Comparison of ENCODE assay signal across 9 cellular contexts in the genomic region with DNA sequence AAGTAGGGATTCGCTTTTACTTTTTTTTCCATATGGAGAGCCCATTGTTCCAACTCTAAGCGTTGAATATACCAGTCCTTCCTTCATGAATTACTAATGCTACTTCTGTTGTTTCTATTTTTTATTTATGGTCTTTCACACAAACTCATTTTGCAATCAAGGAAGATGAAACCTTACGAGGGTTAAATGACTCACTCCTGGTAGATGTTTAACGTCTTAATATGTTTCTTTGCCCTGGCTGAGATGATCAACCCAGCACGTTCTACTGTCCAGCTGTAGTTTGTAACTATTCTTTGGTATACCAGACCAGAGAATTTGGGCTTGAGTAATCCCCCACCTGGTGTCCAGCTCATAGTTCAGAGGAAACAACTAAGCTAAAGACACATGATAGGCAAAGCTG. TPM values are rescaled to one million over a fixed set of nuclear protein-coding genes. Genes with fewer than 3 reads are reported as not detected.
DNase-seq lines count a peak whose midpoint lies in the region; ATAC-seq and TF ChIP-seq lines count a peak whose summit lies in the region.
"Had no signal": no experiment of that assay in that cellular context is flagged by ENCODE, and none has a peak within 500 bp of the region (broad histone marks: within the 10 kb centered on the region; RNA-seq: fewer than 3 reads in every experiment).

No MANE protein-coding gene starts in this region.

- H3K36me3 Mint-ChIP-seq in T-cell = no peaks in the 10 kb centered on the region

- H3K9me3 Mint-ChIP-seq in T-cell = no peaks in the 10 kb centered on the region
- H3K9me3 Mint-ChIP-seq: T-helper 1 cell treated with Interleukin-12 subunit alpha and Interleukin-12 subunit beta and Interleukin-4 antibody, amounts not matched to agents 30 μg/mL and 1 μg/mL, for 36 hours had no signal

- H3K4me1 ChIP-seq in upper lobe of right lung = no peaks in the 10 kb centered on the region

- no peak overlapping the region for H3K27ac Mint-ChIP-seq in T-cell
- H3K27ac Mint-ChIP-seq: T-helper 1 cell treated with Interleukin-12 subunit alpha and Interleukin-12 subunit beta and Interleukin-4 antibody, amounts not matched to agents 30 μg/mL and 1 μg/mL, for 36 hours had no signal

- peak; percentile 72 for DNase-seq in RWPE1 (ENCODE audit: low spot score)
- no peak for DNase-seq in left colon
- no peak for DNase-seq in T-cell
- no peak for DNase-seq in left lobe of liver (ENCODE audit: low spot score)
- no peak for DNase-seq in NCI-H526 treated with DMSO at 0.1 percent for 48 hours (lab: John Stamatoyannopoulos, UW)
- DNase-seq in upper lobe of right lung = no peak

- POLR2A ChIA-PET in RWPE1 (lab: Yijun Ruan, JAX; ENCODE audit: low non-redundant PET) (interaction anchor here (0.6 kb wide), 1 partner anchor 11 kb away, joined by 4 read pairs; no protein-coding TSS in a partner anchor), T-cell (lab: Charles Lee) (no interaction called here)

- ATAC-seq in GM18498 (IDR thresholded peaks at IDR 0.05; ENCODE audit: unreplicated experiment) (peak; percentile 59), HG02798 (IDR thresholded peaks at IDR 0.05; ENCODE audit: poor library complexity, unreplicated experiment) (peak; percentile 72), left colon (peak; percentile 39), T-cell (replicated peaks in 1 of 4) (no peak), left lobe of liver (no peak), upper lobe of right lung (no peak)

- H3K27ac ChIP-seq in RWPE1 = no peak overlapping the region; the same call in 1 of the 2 replicates
- H3K27ac ChIP-seq in upper lobe of right lung = no peak overlapping the region

- TF ChIP-seq CTCF in RWPE1 (conservative IDR thresholded peaks at IDR 0.05; ENCODE audit: low read depth) = no peak
- no peak for TF ChIP-seq CTCF in upper lobe of right lung (IDR thresholded peaks at IDR 0.05)

- peaks cover 0 to 10% of the 10 kb centered on the region in 2 donors for H3K27me3 Mint-ChIP-seq in T-cell

- no peaks in the 10 kb centered on the region for H3K27me3 ChIP-seq in upper lobe of right lung

- H3K36me3 ChIP-seq in upper lobe of right lung = no peaks in the 10 kb centered on the region

- no peak overlapping the region for H3K4me3 Mint-ChIP-seq in T-cell
- H3K4me3 Mint-ChIP-seq: T-helper 1 cell treated with Interleukin-12 subunit alpha and Interleukin-12 subunit beta and Interleukin-4 antibody, amounts not matched to agents 30 μg/mL and 1 μg/mL, for 36 hours had no signal

- CTCF ChIA-PET in RWPE1 (lab: Yijun Ruan, JAX) = no interaction called here
- CTCF ChIA-PET in T-cell (lab: Charles Lee) = interaction anchor here in 1 of 2 donors (0.6 kb wide), 1 partner anchor 30 kb away, joined by 3 read pairs; no protein-coding TSS in a partner anchor

- H3K4me3 ChIP-seq in upper lobe of right lung = no peak overlapping the region

- H3K4me1 Mint-ChIP-seq in T-cell = peaks cover 12 to 22% (median 13%) of the 10 kb centered on the region in 3 donors

- intact Hi-C loops in left colon (cut with DNase I, micrococcal nuclease) = no loop called here
- intact Hi-C loops in upper lobe of right lung (cut with DNase I) = no loop called here

- no peaks in the 10 kb centered on the region for H3K9me3 ChIP-seq in upper lobe of right lung

RNA-seq across cellular contexts. Expression of a gene that starts 23.1 kb away (rescaled TPM):
- total RNA-seq in left colon = 10 to 100 TPM; 89.3 to 97.0 TPM
- total RNA-seq in T-cell = 1 to 10 TPM in 1 of 5 donors, under 1 TPM in 4; 0.36 to 1.7 (median 0.55) TPM
- total RNA-seq in left lobe of liver = 0.53 TPM
- 19.1 TPM for total RNA-seq in upper lobe of right lung

Comparison
In these comparisons a context has a peak if more than half of its experiments do, and no peak if none do; other contexts are left out.
1. ATAC-seq: peak in GM18498 (single experiment), HG02798 (single experiment) and left colon (single experiment); none in T-cell (0 of 4), left lobe of liver (single experiment) and upper lobe of right lung (single experiment).